Comparison of ENCODE assay signal across 8 cellular contexts in genomic region chr7:100852048-100852872, GRCh38. TPM values are rescaled to one million over a fixed set of nuclear protein-coding genes. Genes with fewer than 3 reads are reported as not detected.
A peak's percentile ranks its signal among the peaks of the same experiment; 100 is the strongest.
DNase-seq lines count a peak whose midpoint lies in the region; ATAC-seq and TF ChIP-seq lines count a peak whose summit lies in the region.

Gene SLC12A9, plus strand, starts transcription at chr7:100852713. Its CDS starts 1,485 bp downstream, at chr7:100854198.

- ATAC-seq in GM21528 (IDR thresholded peaks at IDR 0.05; ENCODE audit: low FRiP score, unreplicated experiment), result peak; percentile 82
- ATAC-seq in Panc1, result peak; percentile 99
- ATAC-seq in esophagus mucosa, result peak; percentile 97

- POLR2A ChIA-PET in Panc1 (lab: Charles Lee), result interaction anchor here (0.7 kb wide), 2 partner anchors 37 to 63 kb away, joined by 8 to 12 read pairs; no protein-coding TSS in a partner anchor

- peak; percentile 95 for TF ChIP-seq CTCF in Panc1 (IDR thresholded peaks at IDR 0.05)

- no peaks in the 10 kb centered on the region for H3K27me3 ChIP-seq in Panc1 (ENCODE audit: control insufficient read depth, insufficient read depth, low read length)
- H3K27me3 ChIP-seq in muscle layer of colon (ENCODE audit: control insufficient read depth in 1 of 2, insufficient read depth in 2 of 2, low read length in 2 of 2), result no peaks in the 10 kb centered on the region

- CTCF ChIA-PET in Panc1 (lab: Charles Lee), result interaction anchor here (0.5 to 1.9 kb wide), 13 partner anchors 18 to 266 kb away, joined by 3 to 20 read pairs (median 4); partner anchors contain the start of genes EPHB4, FBXO24 and POP7

- BruUV-seq in Panc1 (replicated peaks; lab: Mats Ljungman, UMichigan), result no TSS peak

- peaks cover 24% of the 10 kb centered on the region for H3K36me3 Mint-ChIP-seq in activated T-cell treated with anti-CD3 and anti-CD28 coated beads, Interleukin-2, amount 50 U/mL, for 24 hours (ENCODE audit: low read depth)

- H3K9ac ChIP-seq in muscle layer of colon (ENCODE audit: low read length), result peak within 1 kb of the TSS; percentile 39

- H3K9me3 ChIP-seq in Panc1 (ENCODE audit: control insufficient read depth, insufficient read depth, low read depth, low read length), result no peaks in the 10 kb centered on the region
- H3K9me3 ChIP-seq in muscle layer of colon (ENCODE audit: low read length), result no peaks in the 10 kb centered on the region

- H3K27me3 Mint-ChIP-seq in activated T-cell treated with anti-CD3 and anti-CD28 coated beads, Interleukin-2, amount 50 U/mL, for 24 hours, result no peaks in the 10 kb centered on the region

- peak within 1 kb of the TSS; percentile 94 for H3K27ac Mint-ChIP-seq in activated T-cell treated with anti-CD3 and anti-CD28 coated beads, Interleukin-2, amount 50 U/mL, for 24 hours

- H3K4me1 ChIP-seq in Panc1 (ENCODE audit: control insufficient read depth, insufficient read depth, low read length), result peaks cover 3% of the 10 kb centered on the region; the same call in 1 of the 2 replicates
- peaks cover 15% of the 10 kb centered on the region for H3K4me1 ChIP-seq in muscle layer of colon (ENCODE audit: insufficient read depth, low read length)

- DNase-seq in DMS 273 (lab: John Stamatoyannopoulos, UW; ENCODE audit: unreplicated experiment), result peak; percentile 98
- DNase-seq in KBM-7, result peak; percentile 91
- DNase-seq in Panc1 (ENCODE audit: low read depth, low spot score), result peak; percentile 45
- DNase-seq in activated T-cell treated with anti-CD3 and anti-CD28 coated beads, Interleukin-2, amount 50 U/mL, for 24 hours, result peak; percentile 92
- peak; percentile 62 to 68 for DNase-seq in stimulated activated CD8-positive, alpha-beta memory T cell treated with anti-CD3 and anti-CD28 coated beads, Interleukin-7, amount 100 ng/mL, for 1 hour (ENCODE audit: low read depth in 2 of 2)

- peak within 1 kb of the TSS; percentile 89 for H3K4me3 Mint-ChIP-seq in activated T-cell treated with anti-CD3 and anti-CD28 coated beads, Interleukin-2, amount 50 U/mL, for 24 hours

- H3K4me1 Mint-ChIP-seq in activated T-cell treated with anti-CD3 and anti-CD28 coated beads, Interleukin-2, amount 50 U/mL, for 24 hours (ENCODE audit: low read depth), result peaks cover 22% of the 10 kb centered on the region

- H3K9me3 Mint-ChIP-seq in activated T-cell treated with anti-CD3 and anti-CD28 coated beads, Interleukin-2, amount 50 U/mL, for 24 hours, result no peaks in the 10 kb centered on the region

- H3K4me3 ChIP-seq in Panc1 (ENCODE audit: low read depth in 2 of 2, low read length in 2 of 2) (peak within 1 kb of the TSS; percentile 80), muscle layer of colon (ENCODE audit: low read depth in 1 of 2, low read length in 2 of 2) (peak within 1 kb of the TSS; percentile 75 to 81)

- intact Hi-C loops in Panc1 (cut with micrococcal nuclease; ENCODE audit: unreplicated experiment), result loop anchor here (1.0 to 5.0 kb wide), 2 partner anchors 50 to 147 kb away; no protein-coding TSS in a partner anchor

- H3K27ac ChIP-seq in Panc1 (ENCODE audit: low read length) (peak within 1 kb of the TSS; percentile 74), muscle layer of colon (ENCODE audit: low read depth, low read length) (peak within 1 kb of the TSS; percentile 75)

- H3K36me3 ChIP-seq in Panc1 (ENCODE audit: control insufficient read depth, insufficient read depth, low read length) (no peaks in the 10 kb centered on the region), muscle layer of colon (ENCODE audit: insufficient read depth, low read length) (no peaks in the 10 kb centered on the region)

- in situ Hi-C loops in KBM-7 (cut with MboI; ENCODE audit: low pct_unique_long_range_greater_than_20kb, low sequenced_read_pairs) (no loop called here), Panc1 (cut with HindIII; ENCODE audit: low pct_unique_long_range_greater_than_20kb, low sequenced_read_pairs) (no loop called here)

RNA-seq across cellular contexts. Expression of gene SLC12A9, which starts in this region (rescaled TPM):
- total RNA-seq in Panc1 (2021; ENCODE audit: unreplicated experiment), result 31.1 TPM
- 37.1 TPM for polyA plus RNA-seq in Panc1 (2012; ENCODE audit: insufficient read length)
- 13.5 TPM for total RNA-seq in esophagus mucosa

Comparison
In these comparisons a context has a peak if more than half of its experiments do, and no peak if none do; other contexts are left out.
1. Peak in every context shown above with its lines: DNase-seq, ATAC-seq, H3K4me3 ChIP-seq and H3K27ac ChIP-seq.
2. DNase-seq: peak in every context shown above with its lines; median percentile 98 in DMS 273; 92 in activated T-cell treated with anti-CD3 and anti-CD28 coated beads, Interleukin-2, amount 50 U/mL, for 24 hours; 91 in KBM-7; 65 in stimulated activated CD8-positive, alpha-beta memory T cell treated with anti-CD3 and anti-CD28 coated beads, Interleukin-7, amount 100 ng/mL, for 1 hour; 45 in Panc1.